Comparison of ENCODE assay signal across 9 cellular contexts in the genomic region with DNA sequence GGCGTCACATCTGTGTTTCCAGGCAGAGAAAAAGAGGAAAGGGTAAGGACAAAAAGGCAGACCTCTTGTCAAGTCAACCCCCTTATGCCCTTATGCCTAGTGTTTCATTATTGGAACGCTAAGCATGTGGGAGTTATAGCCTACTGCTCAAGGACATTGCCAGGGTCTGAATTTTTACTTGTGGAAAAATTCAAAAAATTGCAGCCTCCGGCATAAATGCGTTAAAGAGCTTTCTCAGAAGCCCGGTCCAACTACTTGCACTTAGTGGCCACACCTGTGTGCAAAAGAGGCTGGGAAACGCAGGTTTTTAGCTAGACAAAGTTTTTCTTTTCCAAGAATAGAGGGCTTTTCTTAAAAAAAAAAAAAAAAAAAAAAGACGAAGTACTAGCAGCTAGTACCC.
"Had no signal": no experiment of that assay in that cellular context is flagged by ENCODE, and none has a peak within 500 bp of the region (broad histone marks: within the 10 kb centered on the region; RNA-seq: fewer than 3 reads in every experiment).

No MANE protein-coding gene starts in this region.

- ATAC-seq: GM23338, HCT116 had no signal

- H3K9me3 ChIP-seq: HAP-1 had no signal

- H3K4me3 Mint-ChIP-seq: GM23338, H9, HFFc6 had no signal

- DNase-seq: GM23248, GOT3, H7, H9, HCEC 1CT, HFFc6 had no signal

- H3K9ac ChIP-seq: GM23248 had no signal

- H3K4me3 ChIP-seq: GM23248, GM23338, HAP-1 had no signal

- H3K4me2 ChIP-seq: GM23338 had no signal

- H3K27ac ChIP-seq: GM23248 had no signal

- H3K27ac Mint-ChIP-seq: GM23338, H9, HFFc6 had no signal

- H2AFZ ChIP-seq: GM23248, GM23338 had no signal

- H3K9me3 Mint-ChIP-seq: GM23338, H9, HFFc6 had no signal

- H3K36me3 ChIP-seq: HAP-1 had no signal
